15 cellular contexts compared by ENCODE assay signal in genomic region chr2:31434911-31435310, GRCh38. TPM values are rescaled to one million over a fixed set of nuclear protein-coding genes. Genes with fewer than 3 reads are reported as not detected.
DNase-seq lines count a peak whose midpoint lies in the region; ATAC-seq and TF ChIP-seq lines count a peak whose summit lies in the region.
"Had no signal": no experiment of that assay in that cellular context is flagged by ENCODE, and none has a peak within 500 bp of the region (broad histone marks: within the 10 kb centered on the region; RNA-seq: fewer than 3 reads in every experiment).

No MANE protein-coding gene starts in this region.

- no peak for TF ChIP-seq POLR2A in ovary (IDR thresholded peaks at IDR 0.05)

- TF ChIP-seq EP300 in ovary (IDR thresholded peaks at IDR 0.05) = no peak

- no peaks in the 10 kb centered on the region for H3K27me3 Mint-ChIP-seq in chondrocyte (ENCODE audit: low read depth)

- no peak overlapping the region for H3K4me3 ChIP-seq in MM.1S (ENCODE audit: low read length)
- H3K4me3 ChIP-seq in mucosa of descending colon = no peak overlapping the region
- no peak overlapping the region for H3K4me3 ChIP-seq in ovary
- H3K4me3 ChIP-seq: skin epidermis had no signal

- H3K9me3 ChIP-seq in MM.1S (replicated peaks; ENCODE audit: insufficient read depth, low read length) (no peaks in the 10 kb centered on the region), mucosa of descending colon (no peaks in the 10 kb centered on the region), ovary (no peaks in the 10 kb centered on the region)

- no peaks in the 10 kb centered on the region for H3K9me2 ChIP-seq in MM.1S (replicated peaks; ENCODE audit: insufficient read depth, low read length)

- intact Hi-C loops in mucosa of descending colon (cut with DNase I, micrococcal nuclease) = no loop called here
- intact Hi-C loops in ovary (cut with DNase I) = loop anchor here in 1 of 4 donors (5.0 kb wide), 1 partner anchor 237 kb away; no protein-coding TSS in a partner anchor

- DNase-seq in DMS 273 (lab: John Stamatoyannopoulos, UW; ENCODE audit: unreplicated experiment) = peak; percentile 14
- no peak for DNase-seq in DMS 273 treated with DMSO at 0.1 percent for 48 hours (lab: John Stamatoyannopoulos, UW)
- DNase-seq in MM.1S = no peak
- DNase-seq in chondrocyte (ENCODE audit: low spot score) = no peak
- peak in 1 of 3 donors; percentile 42 for DNase-seq in mucosa of descending colon
- no peak for DNase-seq in ovary
- DNase-seq: activated T-cell treated with anti-CD3 and anti-CD28 coated beads, Interleukin-2, amount 50 U/mL, for 4 hours; DMS79; naive thymus-derived CD4-positive, alpha-beta T cell; NCI-H1105 treated with DMSO at 0.1 percent for 48 hours; NCI-H524 treated with DMSO at 0.1 percent for 48 hours had no signal

- H3F3A ChIP-seq in MM.1S (ENCODE audit: insufficient read depth, low read length) = no peaks in the 10 kb centered on the region

- no peak overlapping the region for H2AFZ ChIP-seq in MM.1S (ENCODE audit: low read length)

- H3K79me2 ChIP-seq in MM.1S (ENCODE audit: low read length) = no peaks in the 10 kb centered on the region

- no peaks in the 10 kb centered on the region for H3K36me3 Mint-ChIP-seq in chondrocyte (ENCODE audit: low read depth)
- H3K36me3 Mint-ChIP-seq: naive thymus-derived CD4-positive, alpha-beta T cell had no signal

- H3K9ac ChIP-seq in MM.1S (ENCODE audit: low read length) = no peak overlapping the region

- H3K27me3 ChIP-seq in MM.1S (replicated peaks; ENCODE audit: insufficient read depth, low read length) (no peaks in the 10 kb centered on the region), ovary (no peaks in the 10 kb centered on the region)

- H3K27ac ChIP-seq in MM.1S (ENCODE audit: low read length) (no peak overlapping the region), ovary (no peak overlapping the region)
- H3K27ac ChIP-seq: 22Rv1, skin epidermis had no signal

- no peaks in the 10 kb centered on the region for H3K4me1 Mint-ChIP-seq in chondrocyte (ENCODE audit: low read depth)

- H3K4me3 Mint-ChIP-seq in chondrocyte (ENCODE audit: unreplicated experiment) = no peak overlapping the region
- H3K4me3 Mint-ChIP-seq: activated T-cell treated with anti-CD3 and anti-CD28 coated beads, Interleukin-2, amount 50 U/mL, for 4 hours; naive thymus-derived CD4-positive, alpha-beta T cell had no signal

- H3K4me1 ChIP-seq in MM.1S (ENCODE audit: low read length) = peaks cover 8% of the 10 kb centered on the region
- H3K4me1 ChIP-seq in mucosa of descending colon (ENCODE audit: low read depth) = no peaks in the 10 kb centered on the region
- no peaks in the 10 kb centered on the region for H3K4me1 ChIP-seq in ovary (ENCODE audit: insufficient read depth)

- no peak overlapping the region for H3K4me2 ChIP-seq in MM.1S (ENCODE audit: low read depth, low read length)

- 41 to 50% (median 44%) methylated on average over 3 of the region's 3 CpGs for WGBS in ovary, 3 donors

- H3K36me3 ChIP-seq in MM.1S (replicated peaks; ENCODE audit: insufficient read depth, low read length) (no peaks in the 10 kb centered on the region), mucosa of descending colon (ENCODE audit: low read depth) (no peaks in the 10 kb centered on the region), ovary (no peaks in the 10 kb centered on the region)

- no peak overlapping the region for H3K27ac Mint-ChIP-seq in chondrocyte (ENCODE audit: unreplicated experiment)
- H3K27ac Mint-ChIP-seq: naive thymus-derived CD4-positive, alpha-beta T cell had no signal

- H3K9me3 Mint-ChIP-seq in chondrocyte (ENCODE audit: low read depth) = no peaks in the 10 kb centered on the region
- H3K9me3 Mint-ChIP-seq: activated T-cell treated with anti-CD3 and anti-CD28 coated beads, Interleukin-2, amount 50 U/mL, for 4 hours had no signal

- H4K20me1 ChIP-seq in MM.1S (ENCODE audit: insufficient read depth, low read length) = no peaks in the 10 kb centered on the region

- TF ChIP-seq CTCF in MM.1S (IDR thresholded peaks at IDR 0.05; ENCODE audit: low read length) (peak; percentile 54), chondrocyte (IDR thresholded peaks at IDR 0.05) (peak; percentile 39), mucosa of descending colon (IDR thresholded peaks at IDR 0.05) (no peak), ovary (IDR thresholded peaks at IDR 0.05) (no peak)

- ATAC-seq in mucosa of descending colon (peak; percentile 52), GM18519 (IDR thresholded peaks at IDR 0.05; ENCODE audit: low FRiP score, unreplicated experiment) (no peak), HG03025 (IDR thresholded peaks at IDR 0.05; ENCODE audit: low FRiP score, unreplicated experiment) (no peak)
- ATAC-seq: activated T-cell treated with anti-CD3 and anti-CD28 coated beads, Interleukin-2, amount 50 U/mL, for 4 hours; naive thymus-derived CD4-positive, alpha-beta T cell had no signal

RNA-seq across cellular contexts. Expression of gene XDH, which starts 20.4 kb away (rescaled TPM):
- total RNA-seq in chondrocyte (0.12 to 0.23 TPM (median 0.17 TPM) in 3 replicates), mucosa of descending colon (10 to 100 TPM; 18.4 to 75.4 (median 40.7) TPM), ovary (under 1 TPM in 2 of 7 donors, not detected in 5; 0.12 to 0.13 TPM)
- polyA plus RNA-seq in ovary = not detected
- total RNA-seq: activated T-cell treated with anti-CD3 and anti-CD28 coated beads, Interleukin-2, amount 50 U/mL, for 4 hours had no signal
- polyA plus RNA-seq: naive thymus-derived CD4-positive, alpha-beta T cell had no signal

Comparison
In these comparisons a context has a peak if more than half of its experiments do, and no peak if none do; other contexts are left out.
1. CTCF ChIP-seq: peak in MM.1S (single experiment) and chondrocyte (single experiment); none in mucosa of descending colon (single experiment) and ovary (0 of 3).
2. RNA of gene XDH, which starts 20.4 kb away (total RNA-seq): 18.4 to 75.4 TPM in mucosa of descending colon; 0.12 to 0.23 TPM in chondrocyte and 0.12 to 0.13 TPM in ovary; every median in the first group is over 10 times any median in the second.